ENCODE assay signal across 16 cellular contexts in the genomic region with DNA sequence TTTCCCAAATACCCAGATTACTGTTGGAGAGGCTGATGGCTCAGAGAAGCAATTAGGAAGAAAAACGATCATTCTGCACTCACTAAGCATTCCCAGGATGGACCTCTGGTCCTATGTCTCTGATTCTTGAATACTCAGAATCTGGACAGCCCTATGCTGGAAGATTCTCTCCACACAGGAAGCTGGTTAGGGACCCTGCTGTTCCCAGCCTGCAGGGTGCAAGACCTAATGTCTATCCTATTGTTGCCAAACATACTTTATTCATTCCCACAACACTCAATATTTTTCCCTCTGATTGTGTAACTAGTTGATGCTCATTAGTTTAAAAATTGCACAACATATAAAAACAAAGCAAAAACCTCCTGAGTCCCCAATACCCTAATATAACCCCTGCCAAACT.
DNase-seq lines count a peak whose midpoint lies in the region; ATAC-seq, FAIRE-seq and TF ChIP-seq lines count a peak whose summit lies in the region.
"Had no signal": no experiment of that assay in that cellular context is flagged by ENCODE, and none has a peak within 500 bp of the region (broad histone marks: within the 10 kb centered on the region; RNA-seq: fewer than 3 reads in every experiment).

No MANE protein-coding gene starts in this region.

- no peak for ATAC-seq in HepG2
- ATAC-seq in right lobe of liver: no peak
- ATAC-seq in lower lobe of right lung: peak; percentile 57 to 79
- no peak for ATAC-seq in GM18909 (IDR thresholded peaks at IDR 0.05; ENCODE audit: poor library complexity, unreplicated experiment)
- ATAC-seq: A549; CD8-positive, alpha-beta T cell had no signal

- no peak overlapping the region for H2AFZ ChIP-seq in HepG2 (ENCODE audit: low read length)

- no peak for TF ChIP-seq POLR2A in HepG2 (IDR thresholded peaks at IDR 0.05; ENCODE audit: insufficient read depth in 1 of 2, low read depth in 2 of 2, low read length in 2 of 2)
- no peak for TF ChIP-seq POLR2A in right lobe of liver (IDR thresholded peaks at IDR 0.05)
- no peak for TF ChIP-seq POLR2A in sigmoid colon (IDR thresholded peaks at IDR 0.05)

- H3K79me2 ChIP-seq in HepG2 (ENCODE audit: insufficient read depth, low read length): no peaks in the 10 kb centered on the region

- FAIRE-seq in HepG2 (lab: Jason Lieb, UNC): no peak
- FAIRE-seq: A549, D721Med, G401.6, H54 had no signal

- intact Hi-C loops in HepG2 (cut with micrococcal nuclease; ENCODE audit: unreplicated experiment): no loop called here
- intact Hi-C loops in right lobe of liver (cut with DNase I): no loop called here
- intact Hi-C loops in lower lobe of right lung (cut with DNase I): no loop called here
- intact Hi-C loops in sigmoid colon (cut with DNase I): no loop called here

- 0% methylated on average over 1 of the region's 1 CpG for WGBS in HepG2 (ENCODE audit: low lambda C conversion rate)
- WGBS in right lobe of liver (ENCODE audit: insufficient coverage, low coverage, low lambda C conversion rate, missing lambda C conversion rate): 17% methylated on average over 1 of the region's 1 CpG
- 22 to 36% methylated on average over 1 of the region's 1 CpG for WGBS in sigmoid colon, 2 donors

- H3K4me1 ChIP-seq in HepG2 (ENCODE audit: insufficient read depth, low read length) (no peaks in the 10 kb centered on the region), right lobe of liver (no peaks in the 10 kb centered on the region), lower lobe of right lung (no peaks in the 10 kb centered on the region), sigmoid colon (no peaks in the 10 kb centered on the region)
- H3K4me1 ChIP-seq: A549 had no signal

- H3K9ac ChIP-seq in HepG2 (ENCODE audit: insufficient read depth, low read depth, low read length): no peak overlapping the region

- in situ Hi-C loops in HepG2 (cut with HindIII; ENCODE audit: extremely low pct_ligation_motif_present, low pct_unique_long_range_greater_than_20kb): no loop called here

- H4K20me1 ChIP-seq in HepG2 (ENCODE audit: insufficient read depth, low read length): no peaks in the 10 kb centered on the region

- POLR2A ChIA-PET in HepG2 (lab: Yijun Ruan, JAX): no interaction called here

- TF ChIP-seq CTCF in HepG2 (CRISPR knock-in tag; IDR thresholded peaks at IDR 0.05): no peak
- no peak for TF ChIP-seq CTCF in right lobe of liver (IDR thresholded peaks at IDR 0.05)
- TF ChIP-seq CTCF in lower lobe of right lung (IDR thresholded peaks at IDR 0.05): no peak
- no peak for TF ChIP-seq CTCF in sigmoid colon (IDR thresholded peaks at IDR 0.05)

- TF ChIP-seq EP300 in HepG2 (IDR thresholded peaks at IDR 0.05; ENCODE audit: low read depth in 2 of 2, low read length in 2 of 2): no peak
- no peak for TF ChIP-seq EP300 in HepG2 (CRISPR knock-in tag; IDR thresholded peaks at IDR 0.05; ENCODE audit: borderline replicate concordance)
- TF ChIP-seq EP300 in sigmoid colon (IDR thresholded peaks at IDR 0.05): no peak

- no peak overlapping the region for H3K4me2 ChIP-seq in HepG2 (ENCODE audit: low read depth, low read length)
- H3K4me2 ChIP-seq: A549 had no signal

- no peak for TF ChIP-seq RAD21 in HepG2 (CRISPR knock-in tag; IDR thresholded peaks at IDR 0.05)

- CTCF ChIA-PET in HepG2 (lab: Yijun Ruan, JAX; ENCODE audit: low intra/inter-chr PET ratio, low total read pairs): no interaction called here

- H3K36me3 ChIP-seq in HepG2 (replicated peaks in 1 of 2; ENCODE audit: control insufficient read depth in 1 of 2, insufficient read depth in 2 of 2, low read length in 2 of 2) (no peaks in the 10 kb centered on the region), right lobe of liver (no peaks in the 10 kb centered on the region), lower lobe of right lung (no peaks in the 10 kb centered on the region), sigmoid colon (no peaks in the 10 kb centered on the region)

- H3K27me3 ChIP-seq in HepG2 (ENCODE audit: control insufficient read depth in 1 of 2, insufficient read depth in 2 of 2, low read length in 2 of 2) (peaks cover 0 to 6% of the 10 kb centered on the region in 2 experiments; a peak in 1 of 5 replicates), right lobe of liver (no peaks in the 10 kb centered on the region), lower lobe of right lung (ENCODE audit: low read depth) (no peaks in the 10 kb centered on the region), sigmoid colon (no peaks in the 10 kb centered on the region)

- DNase-seq in HepG2 (ENCODE audit: low spot score) (no peak), right lobe of liver (no peak), fibroblast of gingiva (ENCODE audit: low read depth) (peak; percentile 10), lower lobe of right lung (no peak), NCI-H187 treated with DMSO at 0.1 percent for 48 hours (lab: John Stamatoyannopoulos, UW) (no peak), sigmoid colon (no peak)
- DNase-seq: CD8-positive, alpha-beta T cell; COR-L47; DMS153; DMS79 treated with DMSO at 0.1 percent for 48 hours; EL had no signal

- peaks cover 73% of the 10 kb centered on the region for H3K9me3 ChIP-seq in HepG2 (ENCODE audit: low read length)
- no peaks in the 10 kb centered on the region for H3K9me3 ChIP-seq in right lobe of liver
- H3K9me3 ChIP-seq in lower lobe of right lung: no peaks in the 10 kb centered on the region
- no peaks in the 10 kb centered on the region for H3K9me3 ChIP-seq in sigmoid colon
- H3K9me3 ChIP-seq: A549 had no signal

- H3K27ac ChIP-seq in HepG2 (ENCODE audit: extremely low read length, insufficient read depth, low read length) (no peak overlapping the region), right lobe of liver (no peak overlapping the region), lower lobe of right lung (peak overlapping the region; percentile 2), sigmoid colon (no peak overlapping the region)
- H3K27ac ChIP-seq: A549 had no signal

- H3K4me3 ChIP-seq in HepG2 (replicated peaks in 1 of 3; ENCODE audit: insufficient read depth in 1 of 3, low read depth in 2 of 3, low read length in 3 of 3) (no peak overlapping the region), right lobe of liver (no peak overlapping the region), lower lobe of right lung (no peak overlapping the region), sigmoid colon (no peak overlapping the region)
- H3K4me3 ChIP-seq: A549 had no signal

- no TSS peak for BruUV-seq in HepG2 (replicated peaks; lab: Mats Ljungman, UMichigan)

TF ChIP-seq in HepG2, 621 proteins besides CTCF, POLR2A, EP300 and RAD21:
- TF ChIP-seq CEBPB (IDR thresholded peaks at IDR 0.05; ENCODE audit: borderline replicate concordance, low read depth, low read length): 0 out of 2 replicates have a peak, but pooled peaks have one; percentile 42
- TF ChIP-seq, protein P1, sequence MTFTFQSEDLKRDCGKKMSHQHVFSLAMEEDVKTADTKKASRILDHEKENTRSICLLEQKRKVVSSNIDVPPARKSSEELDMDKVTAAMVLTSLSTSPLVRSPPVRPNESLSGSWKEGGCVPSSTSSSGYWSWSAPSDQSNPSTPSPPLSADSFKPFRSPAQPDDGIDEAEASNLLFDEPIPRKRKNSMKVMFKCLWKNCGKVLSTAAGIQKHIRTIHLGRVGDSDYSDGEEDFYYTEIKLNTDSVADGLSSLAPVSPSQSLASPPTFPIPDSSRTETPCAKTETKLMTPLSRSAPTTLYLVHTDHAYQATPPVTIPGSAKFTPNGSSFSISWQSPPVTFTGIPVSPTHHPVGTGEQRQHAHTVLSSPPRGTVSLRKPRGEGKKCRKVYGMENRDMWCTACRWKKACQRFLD (CRISPR knock-in tag; IDR thresholded peaks at IDR 0.05; ENCODE audit: borderline replicate concordance): no peak

Comparison
In these comparisons a context has a peak if more than half of its experiments do, and no peak if none do; other contexts are left out.
1. ATAC-seq: peak in lower lobe of right lung (2 of 2); none in HepG2 (single experiment), right lobe of liver (0 of 4) and GM18909 (single experiment).